Comparison of ENCODE assay signal across 17 cellular contexts in genomic region chr12:98740751-98741150, GRCh38.
"Had no signal": no experiment of that assay in that cellular context is flagged by ENCODE, and none has a peak within 500 bp of the region (broad histone marks: within the 10 kb centered on the region; RNA-seq: fewer than 3 reads in every experiment).

No MANE protein-coding gene starts in this region.

- H3K27ac ChIP-seq: epithelial cell of prostate, gastrocnemius medialis, heart right ventricle, lower lobe of right lung, right atrium auricular region, WERI-Rb-1 had no signal

- H3K4me1 ChIP-seq: lower lobe of right lung had no signal

- H3K36me3 ChIP-seq: gastrocnemius medialis, right atrium auricular region, WERI-Rb-1 had no signal

- H3K9me3 ChIP-seq: gastrocnemius medialis, lower lobe of right lung, right atrium auricular region had no signal

- H3K9me3 Mint-ChIP-seq: activated naive CD8-positive, alpha-beta T cell treated with anti-CD3 and anti-CD28 coated beads, Interleukin-2, amount 10 ng/mL, durations not matched to agents 7 days and 5 days; dendritic cell treated with granulocyte-macrophage colony-stimulating factor and Interleukin-4, amounts not matched to agents 40 ng/mL and 50 ng/mL, for 4 days; nephron progenitor cell had no signal

- H3K4me3 Mint-ChIP-seq: activated naive CD8-positive, alpha-beta T cell treated with anti-CD3 and anti-CD28 coated beads, Interleukin-2, amount 10 ng/mL, durations not matched to agents 7 days and 5 days; dendritic cell treated with granulocyte-macrophage colony-stimulating factor and Interleukin-4, amounts not matched to agents 40 ng/mL and 50 ng/mL, for 4 days; effector memory CD8-positive, alpha-beta T cell; stimulated activated naive B cell treated with anti-CD40 and anti-IgM and Interleukin-4, amounts not matched to agents 10 μg/mL and 1 μg/mL and 100 μg/mL, for 72 hours had no signal

- H3K4me1 Mint-ChIP-seq: activated naive CD8-positive, alpha-beta T cell treated with anti-CD3 and anti-CD28 coated beads, Interleukin-2, amount 10 ng/mL, durations not matched to agents 7 days and 5 days had no signal

- DNase-seq: activated naive CD8-positive, alpha-beta T cell treated with anti-CD3 and anti-CD28 coated beads, Interleukin-2, amount 10 ng/mL, durations not matched to agents 7 days and 5 days; anterior cingulate cortex; cerebellar nuclear complex; effector memory CD8-positive, alpha-beta T cell; gastrocnemius medialis; heart right ventricle; left cardiac atrium; lower lobe of right lung; nephron progenitor cell; stimulated activated naive B cell treated with anti-CD40 and anti-IgM and Interleukin-4, amounts not matched to agents 10 μg/mL and 1 μg/mL and 100 μg/mL, for 72 hours; substantia nigra; trophoblast cell; WERI-Rb-1 had no signal

- H3K27ac Mint-ChIP-seq: activated naive CD8-positive, alpha-beta T cell treated with anti-CD3 and anti-CD28 coated beads, Interleukin-2, amount 10 ng/mL, durations not matched to agents 7 days and 5 days; dendritic cell treated with granulocyte-macrophage colony-stimulating factor and Interleukin-4, amounts not matched to agents 40 ng/mL and 50 ng/mL, for 4 days; nephron progenitor cell; progenitor cell of endocrine pancreas had no signal

- H3K27me3 ChIP-seq: gastrocnemius medialis, right atrium auricular region had no signal

- ATAC-seq: effector memory CD8-positive, alpha-beta T cell; gastrocnemius medialis; heart right ventricle; left cardiac atrium had no signal

- H3K4me3 ChIP-seq: gastrocnemius medialis, heart right ventricle, lower lobe of right lung, right atrium auricular region had no signal
